Comparison of ENCODE assay signal across 8 cellular contexts in genomic region chr3:196528639-196529233, GRCh38. TPM values are rescaled to one million over a fixed set of nuclear protein-coding genes. Genes with fewer than 3 reads are reported as not detected.
DNase-seq lines count a peak whose midpoint lies in the region; ATAC-seq and TF ChIP-seq lines count a peak whose summit lies in the region.

No MANE protein-coding gene starts in this region.

- peaks cover 31% of the 10 kb centered on the region for H3K9me3 Mint-ChIP-seq in WTC11

- in situ Hi-C loops in HAP-1 (cut with MboI; ENCODE audit: low sequenced_read_pairs) = no loop called here

- peak overlapping the region; percentile 53 for H3K4me3 Mint-ChIP-seq in WTC11

- H3K4me1 ChIP-seq in HAP-1 = peaks cover 10% of the 10 kb centered on the region

- H3K4me3 ChIP-seq in HAP-1 = peak overlapping the region; percentile 26

- no peak overlapping the region for H3K27ac Mint-ChIP-seq in WTC11

- peak; percentile 60 for TF ChIP-seq POLR2A in GM10847 (IDR thresholded peaks at IDR 0.05; ENCODE audit: extremely low read depth, insufficient read length)

- H3K4me1 Mint-ChIP-seq in WTC11 = peaks cover 12% of the 10 kb centered on the region

- H3K36me3 Mint-ChIP-seq in WTC11 = peaks cover 16% of the 10 kb centered on the region

- ATAC-seq in WTC11 = peak; percentile 89

- POLR2A ChIA-PET in WTC11 (lab: Charles Lee) = interaction anchor here (0.6 to 1.4 kb wide), 5 partner anchors 26 to 414 kb away, joined by 3 to 7 read pairs (median 3); partner anchors contain the start of genes FBXO45, NCBP2 and WDR53

- CTCF ChIA-PET in WTC11 (lab: Charles Lee) = interaction anchor here (0.5 to 2.0 kb wide), 52 partner anchors 8 to 809 kb away, joined by 3 to 15 read pairs (median 4); partner anchors contain the start of genes FBXO45, MELTF, NCBP2 and PAK2

- peak; percentile 81 for TF ChIP-seq CTCF in WTC11 (IDR thresholded peaks at IDR 0.05)

- H3K27me3 Mint-ChIP-seq in WTC11 (ENCODE audit: low read depth) = peaks cover 11% of the 10 kb centered on the region

- H3K27me3 ChIP-seq in HAP-1 (ENCODE audit: low read depth) = no peaks in the 10 kb centered on the region

- DNase-seq in HAP-1 (ENCODE audit: low spot score in 2 of 2) = peak; percentile 63 to 90
- DNase-seq in NCI-H1092 (lab: John Stamatoyannopoulos, UW) = peak; percentile 68
- DNase-seq in WTC11 (ENCODE audit: low spot score) = peak; percentile 87
- DNase-seq in central memory CD4-positive, alpha-beta T cell = peak; percentile 56
- DNase-seq in kidney glomerular epithelial cell (lab: John Stamatoyannopoulos, UW) = peak; percentile 57
- DNase-seq in stimulated activated CD4-positive, alpha-beta T cell treated with anti-CD3 and anti-CD28 coated beads, Interleukin-2, amount 100 ng/mL, for 24 hours = peak; percentile 89 to 94
- DNase-seq in cerebellar nuclear complex (lab: John Stamatoyannopoulos, UW) = no peak

- H3K36me3 ChIP-seq in HAP-1 (replicated peaks) = no peaks in the 10 kb centered on the region

- no peaks in the 10 kb centered on the region for H3K9me3 ChIP-seq in HAP-1

TF ChIP-seq in WTC11, 78 proteins besides CTCF, POLR2A, EP300 and RAD21 (continues in another document):
- TF ChIP-seq GTF2I (CRISPR knock-in tag; conservative IDR thresholded peaks at IDR 0.05) = no peak
- TF ChIP-seq SMAD4 (CRISPR knock-in tag; IDR thresholded peaks at IDR 0.05) = 0 out of 2 replicates have a peak, but pooled peaks have one; percentile 17
- TF ChIP-seq ZNF232 (CRISPR knock-in tag; IDR thresholded peaks at IDR 0.05) = no peak
- no peak for TF ChIP-seq ZNF416 (CRISPR knock-in tag; IDR thresholded peaks at IDR 0.05)
- peak; percentile 96 for TF ChIP-seq HMGXB4 (CRISPR knock-in tag; IDR thresholded peaks at IDR 0.05)
- TF ChIP-seq ELF4 (CRISPR knock-in tag; IDR thresholded peaks at IDR 0.05; ENCODE audit: low read depth) = no peak
- TF ChIP-seq ZNF423 (CRISPR knock-in tag; IDR thresholded peaks at IDR 0.05) = peak; percentile 77; the same call in 1 of the 2 replicates
- TF ChIP-seq, protein P1, sequence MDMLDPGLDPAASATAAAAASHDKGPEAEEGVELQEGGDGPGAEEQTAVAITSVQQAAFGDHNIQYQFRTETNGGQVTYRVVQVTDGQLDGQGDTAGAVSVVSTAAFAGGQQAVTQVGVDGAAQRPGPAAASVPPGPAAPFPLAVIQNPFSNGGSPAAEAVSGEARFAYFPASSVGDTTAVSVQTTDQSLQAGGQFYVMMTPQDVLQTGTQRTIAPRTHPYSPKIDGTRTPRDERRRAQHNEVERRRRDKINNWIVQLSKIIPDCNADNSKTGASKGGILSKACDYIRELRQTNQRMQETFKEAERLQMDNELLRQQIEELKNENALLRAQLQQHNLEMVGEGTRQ (CRISPR knock-in tag; IDR thresholded peaks at IDR 0.05) = 0 out of 2 replicates have a peak, but pooled peaks have one; percentile 8
- TF ChIP-seq, protein P2, sequence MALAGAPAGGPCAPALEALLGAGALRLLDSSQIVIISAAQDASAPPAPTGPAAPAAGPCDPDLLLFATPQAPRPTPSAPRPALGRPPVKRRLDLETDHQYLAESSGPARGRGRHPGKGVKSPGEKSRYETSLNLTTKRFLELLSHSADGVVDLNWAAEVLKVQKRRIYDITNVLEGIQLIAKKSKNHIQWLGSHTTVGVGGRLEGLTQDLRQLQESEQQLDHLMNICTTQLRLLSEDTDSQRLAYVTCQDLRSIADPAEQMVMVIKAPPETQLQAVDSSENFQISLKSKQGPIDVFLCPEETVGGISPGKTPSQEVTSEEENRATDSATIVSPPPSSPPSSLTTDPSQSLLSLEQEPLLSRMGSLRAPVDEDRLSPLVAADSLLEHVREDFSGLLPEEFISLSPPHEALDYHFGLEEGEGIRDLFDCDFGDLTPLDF (CRISPR knock-in tag; IDR thresholded peaks at IDR 0.05) = no peak
- TF ChIP-seq FOXP1 (CRISPR knock-in tag; IDR thresholded peaks at IDR 0.05; ENCODE audit: borderline replicate concordance) = peak; percentile 67; the same call in 1 of the 2 replicates
- TF ChIP-seq EMX1 (CRISPR knock-in tag; IDR thresholded peaks at IDR 0.05) = no peak
- peak; percentile 67; the same call in 1 of the 2 replicates for TF ChIP-seq ETV6 (CRISPR knock-in tag; IDR thresholded peaks at IDR 0.05)
- 0 out of 2 replicates have a peak, but pooled peaks have one; percentile 36 for TF ChIP-seq ZNF219 (CRISPR knock-in tag; IDR thresholded peaks at IDR 0.05; ENCODE audit: borderline replicate concordance)
- no peak for TF ChIP-seq CREM (CRISPR knock-in tag; IDR thresholded peaks at IDR 0.05)
- no peak for TF ChIP-seq CREB1 (CRISPR knock-in tag; IDR thresholded peaks at IDR 0.05)
- peak; percentile 58; the same call in 1 of the 2 replicates for TF ChIP-seq SP1 (CRISPR knock-in tag; conservative IDR thresholded peaks at IDR 0.05)
- TF ChIP-seq RELA (CRISPR knock-in tag; IDR thresholded peaks at IDR 0.05; ENCODE audit: borderline replicate concordance) = 0 out of 2 replicates have a peak, but pooled peaks have one; percentile 33
- no peak for TF ChIP-seq IRF2 (CRISPR knock-in tag; IDR thresholded peaks at IDR 0.05; ENCODE audit: borderline replicate concordance, low read depth)
- peak; percentile 52; the same call in 1 of the 2 replicates for TF ChIP-seq FOXK1 (CRISPR knock-in tag; IDR thresholded peaks at IDR 0.05)
- TF ChIP-seq IRF1 (CRISPR knock-in tag; IDR thresholded peaks at IDR 0.05) = no peak
- TF ChIP-seq, protein P3, sequence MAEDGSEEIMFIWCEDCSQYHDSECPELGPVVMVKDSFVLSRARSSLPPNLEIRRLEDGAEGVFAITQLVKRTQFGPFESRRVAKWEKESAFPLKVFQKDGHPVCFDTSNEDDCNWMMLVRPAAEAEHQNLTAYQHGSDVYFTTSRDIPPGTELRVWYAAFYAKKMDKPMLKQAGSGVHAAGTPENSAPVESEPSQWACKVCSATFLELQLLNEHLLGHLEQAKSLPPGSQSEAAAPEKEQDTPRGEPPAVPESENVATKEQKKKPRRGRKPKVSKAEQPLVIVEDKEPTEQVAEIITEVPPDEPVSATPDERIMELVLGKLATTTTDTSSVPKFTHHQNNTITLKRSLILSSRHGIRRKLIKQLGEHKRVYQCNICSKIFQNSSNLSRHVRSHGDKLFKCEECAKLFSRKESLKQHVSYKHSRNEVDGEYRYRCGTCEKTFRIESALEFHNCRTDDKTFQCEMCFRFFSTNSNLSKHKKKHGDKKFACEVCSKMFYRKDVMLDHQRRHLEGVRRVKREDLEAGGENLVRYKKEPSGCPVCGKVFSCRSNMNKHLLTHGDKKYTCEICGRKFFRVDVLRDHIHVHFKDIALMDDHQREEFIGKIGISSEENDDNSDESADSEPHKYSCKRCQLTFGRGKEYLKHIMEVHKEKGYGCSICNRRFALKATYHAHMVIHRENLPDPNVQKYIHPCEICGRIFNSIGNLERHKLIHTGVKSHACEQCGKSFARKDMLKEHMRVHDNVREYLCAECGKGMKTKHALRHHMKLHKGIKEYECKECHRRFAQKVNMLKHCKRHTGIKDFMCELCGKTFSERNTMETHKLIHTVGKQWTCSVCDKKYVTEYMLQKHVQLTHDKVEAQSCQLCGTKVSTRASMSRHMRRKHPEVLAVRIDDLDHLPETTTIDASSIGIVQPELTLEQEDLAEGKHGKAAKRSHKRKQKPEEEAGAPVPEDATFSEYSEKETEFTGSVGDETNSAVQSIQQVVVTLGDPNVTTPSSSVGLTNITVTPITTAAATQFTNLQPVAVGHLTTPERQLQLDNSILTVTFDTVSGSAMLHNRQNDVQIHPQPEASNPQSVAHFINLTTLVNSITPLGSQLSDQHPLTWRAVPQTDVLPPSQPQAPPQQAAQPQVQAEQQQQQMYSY (CRISPR knock-in tag; IDR thresholded peaks at IDR 0.05) = no peak
- TF ChIP-seq ZNF121 (CRISPR knock-in tag; IDR thresholded peaks at IDR 0.05) = no peak
- TF ChIP-seq PRRX2 (CRISPR knock-in tag; IDR thresholded peaks at IDR 0.05) = no peak
- TF ChIP-seq PREB (CRISPR knock-in tag; IDR thresholded peaks at IDR 0.05; ENCODE audit: borderline replicate concordance) = no peak
- no peak for TF ChIP-seq MYBL2 (CRISPR knock-in tag; IDR thresholded peaks at IDR 0.05)
- TF ChIP-seq, protein P4, sequence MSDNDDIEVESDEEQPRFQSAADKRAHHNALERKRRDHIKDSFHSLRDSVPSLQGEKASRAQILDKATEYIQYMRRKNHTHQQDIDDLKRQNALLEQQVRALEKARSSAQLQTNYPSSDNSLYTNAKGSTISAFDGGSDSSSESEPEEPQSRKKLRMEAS (CRISPR knock-in tag; IDR thresholded peaks at IDR 0.05) = peak; percentile 74

RNA-seq across cellular contexts. Expression of gene SMCO1, which starts 13.6 kb away (rescaled TPM):
- total RNA-seq in WTC11 (2021) = not detected in 3 replicates

RNA-seq across cellular contexts. Expression of gene RNF168, which starts 25.2 kb away (rescaled TPM):
- 57.0 to 66.1 TPM (median 57.7 TPM) in 3 replicates for total RNA-seq in WTC11 (2021)

RNA-seq across cellular contexts. Expression of gene WDR53, which starts 39.6 kb away (rescaled TPM):
- total RNA-seq in WTC11 (2021) = 20.0 to 21.4 TPM (median 21.1 TPM) in 3 replicates

RNA-seq across cellular contexts. Expression of gene FBXO45, which starts 39.7 kb away (rescaled TPM):
- total RNA-seq in WTC11 (2021) = 15.0 to 16.1 TPM (median 15.4 TPM) in 3 replicates

Comparison
In these comparisons a context has a peak if more than half of its experiments do, and no peak if none do; other contexts are left out.
1. DNase-seq: peak in HAP-1 (2 of 2), NCI-H1092 (single experiment), WTC11 (single experiment), central memory CD4-positive, alpha-beta T cell (single experiment), kidney glomerular epithelial cell (single experiment) and stimulated activated CD4-positive, alpha-beta T cell treated with anti-CD3 and anti-CD28 coated beads, Interleukin-2, amount 100 ng/mL, for 24 hours (2 of 2); none in cerebellar nuclear complex (0 of 2).